In genomic region chr10:8311526-8312070, GRCh38 we compare ENCODE assay signal across 15 cellular contexts.
"Had no signal": no experiment of that assay in that cellular context is flagged by ENCODE, and none has a peak within 500 bp of the region (broad histone marks: within the 10 kb centered on the region; RNA-seq: fewer than 3 reads in every experiment).

No MANE protein-coding gene starts in this region.

- H3K27ac Mint-ChIP-seq: IgD-negative memory B cell; T-helper 1 cell treated with Interleukin-12 subunit alpha and Interleukin-12 subunit beta and Interleukin-4 antibody, amounts not matched to agents 30 μg/mL and 1 μg/mL, for 36 hours had no signal

- H3K27me3 Mint-ChIP-seq: activated CD4-positive, alpha-beta memory T cell treated with anti-CD3 and anti-CD28 coated beads, Interleukin-2, amount 10 ng/mL, durations not matched to agents 7 days and 5 days; IgD-negative memory B cell had no signal

- DNase-seq: activated CD4-positive, alpha-beta memory T cell treated with anti-CD3 and anti-CD28 coated beads, Interleukin-2, amount 10 ng/mL, durations not matched to agents 7 days and 5 days; activated naive CD4-positive, alpha-beta T cell treated with anti-CD3 and anti-CD28 coated beads, Interleukin-2, amount 50 U/mL, for 16 hours; amygdala; cerebellar nuclear complex; KG1; MG63; NCI-H1105; NCI-H1436; NCI-H1694 treated with DMSO at 0.1 percent for 48 hours; NCI-H2029 treated with DMSO at 0.1 percent for 48 hours; NCI-H510A treated with DMSO at 0.1 percent for 48 hours; SHP77 had no signal

- H3K36me3 Mint-ChIP-seq: IgD-negative memory B cell had no signal

- ATAC-seq: PC-3 had no signal

- H3K4me3 Mint-ChIP-seq: activated CD4-positive, alpha-beta memory T cell treated with anti-CD3 and anti-CD28 coated beads, Interleukin-2, amount 10 ng/mL, durations not matched to agents 7 days and 5 days; T-helper 1 cell treated with Interleukin-12 subunit alpha and Interleukin-12 subunit beta and Interleukin-4 antibody, amounts not matched to agents 30 μg/mL and 1 μg/mL, for 36 hours had no signal
